Comparison of ENCODE assay signal across 8 cellular contexts in genomic region chr1:113389953-113390834, GRCh38. TPM values are rescaled to one million over a fixed set of nuclear protein-coding genes. Genes with fewer than 3 reads are reported as not detected.
A peak's percentile ranks its signal among the peaks of the same experiment; 100 is the strongest.
DNase-seq lines count a peak whose midpoint lies in the region; ATAC-seq and TF ChIP-seq lines count a peak whose summit lies in the region.

Gene MAGI3 (plus strand): TSS chr1:113390515. CDS start chr1:113391034, 519 bp downstream.

- peaks cover 18% of the 10 kb centered on the region for H3K4me1 Mint-ChIP-seq in activated naive CD8-positive, alpha-beta T cell (ENCODE audit: low read depth)

- TF ChIP-seq CTCF in omental fat pad (IDR thresholded peaks at IDR 0.05), result no peak

- peaks cover 3% of the 10 kb centered on the region for H3K9me3 Mint-ChIP-seq in activated naive CD8-positive, alpha-beta T cell (ENCODE audit: low read depth)

- H3K4me3 Mint-ChIP-seq in activated naive CD8-positive, alpha-beta T cell, result peak within 1 kb of the TSS; percentile 84

- H3K27ac Mint-ChIP-seq in activated naive CD8-positive, alpha-beta T cell, result peak within 1 kb of the TSS; percentile 69

- DNase-seq in GM03348 (ENCODE audit: low spot score) (peak; percentile 97), NCI-H1048 (lab: John Stamatoyannopoulos, UW) (peak; percentile 89), glomerular visceral epithelial cell (ENCODE audit: extremely low spot score) (peak; percentile 99), omental fat pad (ENCODE audit: low spot score) (peak; percentile 88)

- no peak within 1 kb of the TSS for H3K27ac ChIP-seq in temporal lobe (ENCODE audit: low read depth, low read length)

- peaks cover 3% of the 10 kb centered on the region for H3K27me3 Mint-ChIP-seq in activated naive CD8-positive, alpha-beta T cell

- no peaks in the 10 kb centered on the region for H3K36me3 Mint-ChIP-seq in activated naive CD8-positive, alpha-beta T cell

- ATAC-seq in HG02571 (IDR thresholded peaks at IDR 0.05; ENCODE audit: unreplicated experiment) (peak; percentile 99), SK-N-SH treated with all-trans-retinoic acid at 6 μM for 48 hours (peak; percentile 88), omental fat pad (ENCODE audit: low FRiP score) (peak; percentile 94)

TF ChIP-seq in SK-N-SH treated with all-trans-retinoic acid at 6 μM for 48 hours, 23 proteins besides CTCF, POLR2A, EP300 and RAD21:
- TF ChIP-seq CSDC2 (CRISPR knock-in tag; IDR thresholded peaks at IDR 0.05), result no peak
- TF ChIP-seq PATZ1 (CRISPR knock-in tag; IDR thresholded peaks at IDR 0.05; ENCODE audit: borderline replicate concordance), result 0 out of 2 replicates have a peak, but pooled peaks have one; percentile 59
- no peak for TF ChIP-seq TSHZ2 (CRISPR knock-in tag; IDR thresholded peaks at IDR 0.05)

RNA-seq across cellular contexts. Expression of gene MAGI3, which starts in this region (rescaled TPM):
- total RNA-seq in omental fat pad, result 10 to 100 TPM in 3 of 4 donors, 1 to 10 TPM in 1; 7.6 to 19.3 (median 15.6) TPM
- total RNA-seq in temporal lobe, result 30.0 TPM
